Comparison of ENCODE assay signal across 30 cellular contexts in genomic region chr7:98567979-98568378, GRCh38. TPM values are rescaled to one million over a fixed set of nuclear protein-coding genes. Genes with fewer than 3 reads are reported as not detected.
"Had no signal": no experiment of that assay in that cellular context is flagged by ENCODE, and none has a peak within 500 bp of the region (broad histone marks: within the 10 kb centered on the region; RNA-seq: fewer than 3 reads in every experiment).

No MANE protein-coding gene starts in this region.

- H3K9me3 ChIP-seq: adrenal gland, body of pancreas had no signal

- DNase-seq: activated CD4-positive, alpha-beta memory T cell treated with anti-CD3 and anti-CD28 coated beads for 36 hours; activated CD4-positive, alpha-beta T cell treated with anti-CD3 and anti-CD28 coated beads for 36 hours; activated CD4-positive, alpha-beta T cell treated with anti-CD3 and anti-CD28 coated beads, Interleukin-2, amount 10 ng/mL, durations not matched to agents 24 days and 14 days; activated CD4-positive, CD25-positive, alpha-beta regulatory T cell; activated CD4-positive, CD25-positive, alpha-beta regulatory T cell treated with anti-CD3 and anti-CD28 coated beads, Interleukin-2, amount 50 U/mL, for 72 hours; activated CD8-positive, alpha-beta memory T cell treated with anti-CD3 and anti-CD28 coated beads, Interleukin-2, amount 10 ng/mL, durations not matched to agents 7 days and 5 days; activated CD8-positive, alpha-beta memory T cell treated with anti-CD3 and anti-CD28 coated beads, Interleukin-2, amount 50 U/mL, for 4 hours; activated CD8-positive, alpha-beta T cell treated with anti-CD3 and anti-CD28 coated beads, Interleukin-2, amount 10 ng/mL, durations not matched to agents 7 days and 5 days; activated effector memory CD4-positive, alpha-beta T cell treated with anti-CD3 and anti-CD28 coated beads, Interleukin-2, amount 50 U/mL, for 16 hours; activated naive CD4-positive, alpha-beta T cell treated with anti-CD3 and anti-CD28 coated beads for 36 hours; activated naive CD8-positive, alpha-beta T cell treated with anti-CD3 and anti-CD28 coated beads for 36 hours; activated naive CD8-positive, alpha-beta T cell treated with anti-CD3 and anti-CD28 coated beads, Interleukin-2, amount 50 U/mL, for 24 hours; activated T-cell treated with anti-CD3 and anti-CD28 coated beads, Interleukin-2, amount 50 U/mL, for 1 hour; activated T-cell treated with anti-CD3 and anti-CD28 coated beads, Interleukin-2, amount 50 U/mL, for 48 hours; adrenal gland; amygdala; aorta; body of pancreas; caudate nucleus; cortex of kidney; dermis blood vessel endothelial cell; effector CD4-positive, alpha-beta T cell; effector memory CD8-positive, alpha-beta T cell; erythroblast; foreskin keratinocyte; head of caudate nucleus; T-helper 2 cell had no signal

- ATAC-seq: activated CD4-positive, alpha-beta T cell treated with anti-CD3 and anti-CD28 coated beads for 36 hours; activated CD8-positive, alpha-beta memory T cell treated with anti-CD3 and anti-CD28 coated beads, Interleukin-2, amount 10 ng/mL, durations not matched to agents 7 days and 5 days; activated CD8-positive, alpha-beta T cell treated with anti-CD3 and anti-CD28 coated beads, Interleukin-2, amount 10 ng/mL, durations not matched to agents 7 days and 5 days; activated naive CD8-positive, alpha-beta T cell treated with anti-CD3 and anti-CD28 coated beads, Interleukin-2, amount 50 U/mL, for 24 hours; body of pancreas; effector memory CD8-positive, alpha-beta T cell; foreskin keratinocyte; gastroesophageal sphincter had no signal

- H3K27ac ChIP-seq: body of pancreas, foreskin keratinocyte had no signal

- H3K36me3 ChIP-seq: adrenal gland, esophagus muscularis mucosa, gastroesophageal sphincter had no signal

- H3K27me3 ChIP-seq: adrenal gland, body of pancreas, foreskin keratinocyte had no signal

- H3K4me1 ChIP-seq: esophagus muscularis mucosa, foreskin keratinocyte, gastroesophageal sphincter had no signal

- H3K4me3 ChIP-seq: adrenal gland, body of pancreas, esophagus muscularis mucosa, gastroesophageal sphincter had no signal

RNA-seq across cellular contexts. Expression of gene NPTX2, which starts 49.1 kb away (rescaled TPM):
- total RNA-seq: activated CD4-positive, alpha-beta memory T cell treated with anti-CD3 and anti-CD28 coated beads for 36 hours; activated CD4-positive, alpha-beta T cell treated with anti-CD3 and anti-CD28 coated beads for 36 hours; activated CD4-positive, alpha-beta T cell treated with anti-CD3 and anti-CD28 coated beads, Interleukin-2, amount 10 ng/mL, durations not matched to agents 24 days and 14 days; activated CD8-positive, alpha-beta memory T cell treated with anti-CD3 and anti-CD28 coated beads, Interleukin-2, amount 10 ng/mL, durations not matched to agents 7 days and 5 days; activated CD8-positive, alpha-beta T cell treated with anti-CD3 and anti-CD28 coated beads, Interleukin-2, amount 10 ng/mL, durations not matched to agents 7 days and 5 days; activated naive CD4-positive, alpha-beta T cell treated with anti-CD3 and anti-CD28 coated beads for 36 hours; activated naive CD8-positive, alpha-beta T cell treated with anti-CD3 and anti-CD28 coated beads for 36 hours; foreskin keratinocyte; T-helper 1 cell treated with Interleukin-12 subunit alpha and Interleukin-12 subunit beta and Interleukin-4 antibody, amounts not matched to agents 30 ng/mL and 1 ng/mL, for 36 hours had no signal
